ENCODE assay signal across 8 cellular contexts in the genomic region with DNA sequence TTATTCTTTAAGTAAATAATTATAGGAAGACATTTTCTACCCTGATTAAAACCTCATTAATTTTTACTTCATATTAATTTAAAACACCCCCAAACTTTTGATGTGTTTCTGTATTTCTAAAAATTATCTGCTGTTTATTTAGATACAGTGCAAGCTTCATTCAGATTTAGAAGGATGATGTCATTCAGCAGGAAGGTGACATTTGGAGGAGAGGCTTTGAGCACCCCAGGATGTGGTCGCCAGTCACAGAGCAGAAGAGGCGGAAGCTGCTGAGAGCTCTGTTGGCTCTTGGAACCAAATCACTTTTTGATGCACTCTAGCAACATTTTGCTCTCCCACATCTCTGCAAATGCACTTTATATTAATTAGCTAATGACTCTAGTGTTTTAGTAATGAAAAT.
DNase-seq lines count a peak whose midpoint lies in the region; ATAC-seq and TF ChIP-seq lines count a peak whose summit lies in the region.

No MANE protein-coding gene starts in this region.

- no peak overlapping the region for H3K9ac ChIP-seq in endodermal cell (ENCODE audit: extremely low read depth, low read length, poor library complexity, severe bottlenecking)

- intact Hi-C loops in mucosa of descending colon (cut with DNase I, micrococcal nuclease): no loop called here

- H3K4me1 Mint-ChIP-seq in T-cell: peaks cover 24 to 27% (median 24%) of the 10 kb centered on the region in 3 donors
- H3K4me1 Mint-ChIP-seq in endodermal cell: peaks cover 8% of the 10 kb centered on the region

- H3K27ac Mint-ChIP-seq in T-cell (peak overlapping the region; percentile 53 to 88), endodermal cell (no peak overlapping the region)

- H3K27ac ChIP-seq in endodermal cell (ENCODE audit: low read depth, low read length): no peak overlapping the region

- H3K4me3 ChIP-seq in mucosa of descending colon (no peak overlapping the region), endodermal cell (ENCODE audit: low read length) (no peak overlapping the region)

- H3K9me3 ChIP-seq in mucosa of descending colon (no peaks in the 10 kb centered on the region), endodermal cell (ENCODE audit: control insufficient read depth, low read length) (no peaks in the 10 kb centered on the region)

- POLR2A ChIA-PET in T-cell (lab: Charles Lee): interaction anchor here in 1 of 2 donors (0.5 kb wide), 1 partner anchor 101 kb away, joined by 5 read pairs; no protein-coding TSS in a partner anchor

- H3K36me3 ChIP-seq in mucosa of descending colon (ENCODE audit: low read depth) (no peaks in the 10 kb centered on the region), endodermal cell (ENCODE audit: control insufficient read depth, insufficient read depth, low read length) (no peaks in the 10 kb centered on the region)

- 80 to 95% methylated on average over 1 to 2 of the region's 2 CpGs for WGBS in endodermal cell (ENCODE audit: insufficient coverage in 1 of 2, insufficient read length in 1 of 2), 2 experiments

- no peak for TF ChIP-seq CTCF in mucosa of descending colon (IDR thresholded peaks at IDR 0.05)
- no peak for TF ChIP-seq CTCF in endodermal cell (conservative IDR thresholded peaks at IDR 0.05)

- H3K4me1 ChIP-seq in mucosa of descending colon (ENCODE audit: low read depth) (peaks cover 8% of the 10 kb centered on the region), endodermal cell (ENCODE audit: control insufficient read depth, insufficient read depth, low read length) (peaks cover 5% of the 10 kb centered on the region)

- H3K27me3 Mint-ChIP-seq in T-cell: no peaks in the 10 kb centered on the region
- H3K27me3 Mint-ChIP-seq in endodermal cell (ENCODE audit: insufficient read depth): no peaks in the 10 kb centered on the region

- CTCF ChIA-PET in T-cell (lab: Charles Lee): interaction anchor here in 1 of 2 donors (1.5 kb wide), 1 partner anchor 9 kb away, joined by 3 read pairs; no protein-coding TSS in a partner anchor

- DNase-seq in ELR (ENCODE audit: low read depth) (peak; percentile 42), T-cell (peak; percentile 10 to 66 (median 44)), cerebellar cortex (ENCODE audit: low spot score) (peak; percentile 86), mucosa of descending colon (no peak), HuH-7 (ENCODE audit: low spot score) (no peak), endodermal cell (no peak), NCI-H187 (lab: John Stamatoyannopoulos, UW) (no peak)

- H3K4me3 Mint-ChIP-seq in T-cell: peak overlapping the region in 2 of 3 donors; percentile 14 to 40
- no peak overlapping the region for H3K4me3 Mint-ChIP-seq in endodermal cell

- H3K9me3 Mint-ChIP-seq in T-cell (no peaks in the 10 kb centered on the region), endodermal cell (no peaks in the 10 kb centered on the region)

- H3K36me3 Mint-ChIP-seq in T-cell (no peaks in the 10 kb centered on the region), endodermal cell (ENCODE audit: low read depth) (no peaks in the 10 kb centered on the region)

- ATAC-seq in GM21737 (IDR thresholded peaks at IDR 0.05; ENCODE audit: unreplicated experiment) (peak; percentile 85), T-cell (replicated peaks in 1 of 4) (peak; percentile 83 to 96 (median 92)), mucosa of descending colon (no peak)

- H3K27me3 ChIP-seq in endodermal cell (ENCODE audit: control insufficient read depth, insufficient read depth, low read length, poor library complexity, severe bottlenecking): no peaks in the 10 kb centered on the region

Comparison
In these comparisons a context has a peak if more than half of its experiments do, and no peak if none do; other contexts are left out.
1. DNase-seq: peak in ELR (single experiment), T-cell (34 of 34) and cerebellar cortex (single experiment); none in mucosa of descending colon (0 of 3), HuH-7 (single experiment), endodermal cell (single experiment) and NCI-H187 (0 of 2).